30 cellular contexts compared by ENCODE assay signal in the genomic region with DNA sequence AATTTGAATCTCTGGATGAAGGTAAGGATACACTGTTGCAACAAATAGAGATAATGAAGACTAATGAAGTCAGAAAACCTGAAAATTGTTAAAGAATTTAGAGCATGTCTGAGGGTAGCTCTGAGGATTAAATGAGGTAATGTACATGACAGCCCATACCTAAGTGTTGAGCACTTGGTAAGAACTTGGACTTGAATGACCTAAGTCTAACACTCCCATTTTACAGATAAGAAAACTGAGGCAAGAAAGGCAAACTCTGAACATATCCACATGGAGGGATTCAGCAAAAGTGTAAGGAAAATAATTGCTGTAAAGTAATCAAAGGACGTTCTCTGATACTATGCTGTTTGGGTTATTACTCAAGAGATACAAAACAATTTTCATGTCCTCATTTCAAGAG. TPM values are rescaled to one million over a fixed set of nuclear protein-coding genes. Genes with fewer than 3 reads are reported as not detected.
DNase-seq lines count a peak whose midpoint lies in the region; ATAC-seq, FAIRE-seq and TF ChIP-seq lines count a peak whose summit lies in the region.
"Had no signal": no experiment of that assay in that cellular context is flagged by ENCODE, and none has a peak within 500 bp of the region (broad histone marks: within the 10 kb centered on the region; RNA-seq: fewer than 3 reads in every experiment).

No MANE protein-coding gene starts in this region.

- no peak overlapping the region for H2BK120ac ChIP-seq in mesendoderm (ENCODE audit: low read depth, low read length)

- H3K27me3 ChIP-seq in GM23248 (replicated peaks; ENCODE audit: insufficient read depth) (no peaks in the 10 kb centered on the region), K562 (ENCODE audit: control insufficient read depth in 2 of 2, insufficient read depth in 2 of 2, low read length in 2 of 2) (no peaks in the 10 kb centered on the region), right lobe of liver (peaks cover 0 to 8% of the 10 kb centered on the region in 2 donors), skeletal muscle tissue (ENCODE audit: control insufficient read depth in 3 of 3, insufficient read depth in 3 of 3, low read length in 3 of 3) (peaks cover 5 to 12% (median 6%) of the 10 kb centered on the region in 3 donors), mesendoderm (ENCODE audit: insufficient read depth, low read length, poor library complexity) (no peaks in the 10 kb centered on the region), pancreas (no peaks in the 10 kb centered on the region)
- H3K27me3 ChIP-seq: vagina had no signal

- no peak for ATAC-seq in K562
- no peak for ATAC-seq in right lobe of liver
- no peak for ATAC-seq in pancreas
- ATAC-seq: activated CD8-positive, alpha-beta T cell treated with anti-CD3 and anti-CD28 coated beads for 36 hours; activated naive CD4-positive, alpha-beta T cell treated with anti-CD3 and anti-CD28 coated beads, Interleukin-2, amount 50 U/mL, for 72 hours; stimulated activated effector memory CD8-positive, alpha-beta T cell treated with anti-CD3 and anti-CD28 coated beads, Interleukin-12 subunit alpha, Interleukin-12 subunit beta, amount 100 ng/mL, for 72 hours had no signal

- H4K8ac ChIP-seq in mesendoderm (ENCODE audit: low read depth, low read length) = no peak overlapping the region

- no peak for FAIRE-seq in K562 (lab: Jason Lieb, UNC)
- FAIRE-seq in pancreas (lab: Jason Lieb, UNC) = no peak
- FAIRE-seq: endometrium, GM12891 had no signal

- H3K4me2 ChIP-seq in GM23248 (ENCODE audit: unreplicated experiment) (no peak overlapping the region), K562 (ENCODE audit: insufficient read depth, low read length) (no peak overlapping the region), mesendoderm (ENCODE audit: low read length) (no peak overlapping the region)

- in situ Hi-C loops in GM23248 (cut with MboI) (no loop called here), K562 (cut with MboI) (no loop called here), G401 (cut with HindIII; ENCODE audit: low sequenced_read_pairs) (no loop called here)

- POLR2A ChIA-PET in K562 (lab: Yijun Ruan, JAX) = interaction anchor here (0.6 kb wide), 1 partner anchor 1517 kb away, joined by 3 read pairs; no protein-coding TSS in a partner anchor

- no peak overlapping the region for H2AFZ ChIP-seq in GM23248
- no peak overlapping the region for H2AFZ ChIP-seq in K562 (ENCODE audit: low read depth, low read length)

- no peak for TF ChIP-seq CTCF in K562 (IDR thresholded peaks at IDR 0.05 in 2 of 3, conservative IDR thresholded peaks at IDR 0.05 in 1 of 3; ENCODE audit: insufficient read depth in 2 of 3, low read depth in 1 of 3, low read length in 3 of 3)
- TF ChIP-seq CTCF in right lobe of liver (IDR thresholded peaks at IDR 0.05) = no peak
- no peak for TF ChIP-seq CTCF in pancreas (IDR thresholded peaks at IDR 0.05)

- H3K9me2 ChIP-seq in GM23248 (ENCODE audit: insufficient read depth) = no peaks in the 10 kb centered on the region

- no peak overlapping the region for H3K4ac ChIP-seq in mesendoderm (ENCODE audit: low read depth, low read length)

- TF ChIP-seq POLR2A in K562 (conservative IDR thresholded peaks at IDR 0.05) = no peak
- no peak for TF ChIP-seq POLR2A in right lobe of liver (IDR thresholded peaks at IDR 0.05)

- H3K18ac ChIP-seq in mesendoderm (ENCODE audit: low read length) = no peak overlapping the region

- H3K27ac ChIP-seq in GM23248 (no peak overlapping the region), K562 (ENCODE audit: extremely low read depth, low read depth, low read length) (no peak overlapping the region), right lobe of liver (peak overlapping the region in 1 of 3 donors; percentile 20), skeletal muscle tissue (ENCODE audit: low read depth, low read length) (no peak overlapping the region), mesendoderm (ENCODE audit: low read depth, low read length) (no peak overlapping the region), pancreas (no peak overlapping the region)
- H3K27ac ChIP-seq: C4-2B, vagina had no signal

- intact Hi-C loops in K562 (cut with micrococcal nuclease) (loop anchor here (5.0 kb wide), 1 partner anchor 54 kb away; no protein-coding TSS in a partner anchor), right lobe of liver (cut with DNase I) (no loop called here), pancreas (cut with DNase I) (no loop called here)

- H4K5ac ChIP-seq in mesendoderm (ENCODE audit: low read length) = no peak overlapping the region

- H3K79me1 ChIP-seq in mesendoderm (ENCODE audit: low read length) = no peaks in the 10 kb centered on the region

- no peak overlapping the region for H3K4me3 ChIP-seq in GM23248
- H3K4me3 ChIP-seq in K562 = no peak overlapping the region
- peak overlapping the region in 2 of 3 donors; percentile 1 to 50 for H3K4me3 ChIP-seq in right lobe of liver
- H3K4me3 ChIP-seq in skeletal muscle tissue (ENCODE audit: low read length in 3 of 3) = peak overlapping the region in 2 of 3 donors; percentile 14 to 70
- no peak overlapping the region for H3K4me3 ChIP-seq in mesendoderm (ENCODE audit: low read length)
- no peak overlapping the region for H3K4me3 ChIP-seq in pancreas

- no peaks in the 10 kb centered on the region for H3K9me3 ChIP-seq in GM23248 (ENCODE audit: low read depth)
- no peaks in the 10 kb centered on the region for H3K9me3 ChIP-seq in K562 (replicated peaks; ENCODE audit: control insufficient read depth, insufficient read depth, low read depth, low read length)
- no peaks in the 10 kb centered on the region for H3K9me3 ChIP-seq in right lobe of liver
- H3K9me3 ChIP-seq in skeletal muscle tissue (ENCODE audit: control insufficient read depth in 3 of 3, low read length in 3 of 3) = no peaks in the 10 kb centered on the region
- H3K9me3 ChIP-seq in pancreas = no peaks in the 10 kb centered on the region
- H3K9me3 ChIP-seq: vagina had no signal

- H3K9me1 ChIP-seq in K562 (ENCODE audit: control insufficient read depth, insufficient read depth, low read length) = no peaks in the 10 kb centered on the region

- H3K4me1 ChIP-seq in GM23248 (ENCODE audit: insufficient read depth) (peaks cover 22% of the 10 kb centered on the region), K562 (replicated peaks in 1 of 2; ENCODE audit: control insufficient read depth in 2 of 2, insufficient read depth in 2 of 2, low read length in 2 of 2) (peaks cover 0 to 10% of the 10 kb centered on the region in 2 experiments; a peak in 2 of 5 replicates), right lobe of liver (peaks cover 0 to 4% (median 0%) of the 10 kb centered on the region in 4 donors), skeletal muscle tissue (ENCODE audit: control insufficient read depth in 3 of 3, insufficient read depth in 3 of 3, low read length in 3 of 3) (peaks cover 1 to 5% (median 4%) of the 10 kb centered on the region in 3 donors), mesendoderm (ENCODE audit: control insufficient read depth, low read depth, low read length) (no peaks in the 10 kb centered on the region), pancreas (peaks cover 0 to 4% (median 0%) of the 10 kb centered on the region in 3 donors)

- H2BK5ac ChIP-seq in mesendoderm (ENCODE audit: low read length) = no peak overlapping the region

- H3K23ac ChIP-seq in mesendoderm (ENCODE audit: low read length) = no peak overlapping the region

- no peak for TF ChIP-seq RAD21 in K562 (CRISPR knock-in tag; conservative IDR thresholded peaks at IDR 0.05 in 1 of 2, IDR thresholded peaks at IDR 0.05 in 1 of 2)

- H3K36me3 ChIP-seq in GM23248 (ENCODE audit: low read depth) (no peaks in the 10 kb centered on the region), K562 (ENCODE audit: control insufficient read depth, insufficient read depth, low read length) (peaks cover 6% of the 10 kb centered on the region; the same call in 1 of the 3 replicates), right lobe of liver (no peaks in the 10 kb centered on the region), skeletal muscle tissue (ENCODE audit: control insufficient read depth in 3 of 3, insufficient read depth in 3 of 3, low read length in 3 of 3) (no peaks in the 10 kb centered on the region), mesendoderm (ENCODE audit: control insufficient read depth, insufficient read depth, low read length) (no peaks in the 10 kb centered on the region), pancreas (no peaks in the 10 kb centered on the region)
- H3K36me3 ChIP-seq: vagina had no signal

- peaks cover 7% of the 10 kb centered on the region; the same call in 1 of the 2 replicates for H3F3A ChIP-seq in GM23248 (ENCODE audit: insufficient read depth)

- 89 to 100% methylated on average over 1 of the region's 1 CpG for WGBS in GM23248 (ENCODE audit: low coverage in 1 of 2, low lambda C conversion rate in 2 of 2, missing lambda C conversion rate in 2 of 2), 2 experiments
- WGBS in K562 (ENCODE audit: insufficient coverage, low coverage, missing lambda C conversion rate) = 67% methylated on average over 1 of the region's 1 CpG
- WGBS in right lobe of liver (ENCODE audit: insufficient coverage, low coverage, low lambda C conversion rate, missing lambda C conversion rate) = 11% methylated on average over 1 of the region's 1 CpG
- no CpG with 5 or more reads among the region's 1 CpG for WGBS in mesendoderm (ENCODE audit: extremely low coverage, insufficient coverage, low lambda C conversion rate)
- 55 to 69% methylated on average over 1 of the region's 1 CpG for WGBS in pancreas, 2 donors

- no peak overlapping the region for H2BK15ac ChIP-seq in mesendoderm (replicated peaks; ENCODE audit: low read depth)

- no peaks in the 10 kb centered on the region for H3K79me2 ChIP-seq in GM23248 (ENCODE audit: insufficient read depth)
- H3K79me2 ChIP-seq in K562 (ENCODE audit: control insufficient read depth, insufficient read depth, low read length) = no peaks in the 10 kb centered on the region
- no peaks in the 10 kb centered on the region for H3K79me2 ChIP-seq in mesendoderm (ENCODE audit: control insufficient read depth, insufficient read depth, low read length)

- CTCF ChIA-PET in K562 (lab: Yijun Ruan, JAX; ENCODE audit: low intra/inter-chr PET ratio) = interaction anchor here (0.6 kb wide), 1 partner anchor 38 kb away, joined by 3 read pairs; no protein-coding TSS in a partner anchor

- DNase-seq in GM23248 (peak; percentile 14), K562 (ENCODE audit: extremely low read depth in 1 of 4, low spot score in 3 of 4) (no peak), right lobe of liver (no peak), NCI-H446 treated with DMSO at 0.1 percent for 48 hours (lab: John Stamatoyannopoulos, UW) (no peak), mesendoderm (no peak), G401 (ENCODE audit: low spot score) (no peak), pancreas (no peak)
- DNase-seq: activated CD4-positive, CD25-positive, alpha-beta regulatory T cell treated with anti-CD3 and anti-CD28 coated beads, Interleukin-2, amount 50 U/mL, for 72 hours; activated CD8-positive, alpha-beta T cell treated with anti-CD3 and anti-CD28 coated beads for 36 hours; aorta; caudate nucleus; dermis blood vessel endothelial cell; glutamatergic neuron; Kasumi-1; kidney glomerular epithelial cell; mesenchymal stem cell; MV-4-11; NCI-H146; NCI-H2107; stimulated activated CD4-positive, alpha-beta T cell treated with anti-CD3 and anti-CD28 coated beads, Interleukin-4, amount 100 ng/mL, for 24 hours; T-helper 2 cell had no signal

- H4K20me1 ChIP-seq in GM23248 (ENCODE audit: insufficient read depth) = no peaks in the 10 kb centered on the region
- no peaks in the 10 kb centered on the region for H4K20me1 ChIP-seq in K562 (replicated peaks; ENCODE audit: control insufficient read depth, insufficient read depth, low read length)

- H3K56ac ChIP-seq in mesendoderm (ENCODE audit: low read length) = no peak overlapping the region

- H3K9ac ChIP-seq in GM23248 (no peak overlapping the region), K562 (ENCODE audit: insufficient read depth in 1 of 2, low read depth in 2 of 2, low read length in 2 of 2) (no peak overlapping the region), skeletal muscle tissue (ENCODE audit: low read depth in 1 of 3, low read length in 3 of 3) (peak overlapping the region in 1 of 3 donors; percentile 34), mesendoderm (ENCODE audit: low read length) (no peak overlapping the region)

- H2AK5ac ChIP-seq in mesendoderm (ENCODE audit: low read length) = no peak overlapping the region

- no peak for TF ChIP-seq EP300 in K562 (IDR thresholded peaks at IDR 0.05; ENCODE audit: low read length)

- no TSS peak for BruUV-seq in K562 (replicated peaks; lab: Mats Ljungman, UMichigan)

RNA-seq across cellular contexts. Expression of a gene that starts 29.0 kb away (rescaled TPM):
- 3.9 and 4.4 TPM in 2 replicates for total RNA-seq in GM23248 (2014; rRNA removed; shearing (Covaris generic))
- polyA plus RNA-seq in GM23248 (2016; fragmentation: Nextera tagmentation; extraction: Ambion mirVana) (3.8 and 5.1 TPM in 2 replicates), K562 (2011; rRNA removed) (1.5 and 1.6 TPM in 2 replicates), K562 (2014; fragmentation: Illumina TruSeq; extraction: Trizol) (3.1 and 3.3 TPM in 2 replicates), K562 (2014; fragmentation: Nextera tagmentation; extraction: Ambion mirVana) (under 1 TPM; 0.46 to 0.59 TPM), K562 (2014; rRNA removed) (3.1 and 4.0 TPM in 2 replicates), pancreas (1 to 10 TPM; 2.2 to 5.1 TPM)
- 9.2 and 18.5 TPM in 2 replicates for total RNA-seq in K562 (2011; cell fraction: chromatin; rRNA removed; ENCODE audit: low replicate concordance)
- 6.3 and 6.6 TPM in 2 replicates for total RNA-seq in K562 (2011; cell fraction: nucleolus; rRNA removed)
- total RNA-seq in K562 (2011; cell fraction: nucleoplasm; rRNA removed) = 8.2 and 9.1 TPM in 2 replicates
- total RNA-seq in K562 (2014; rRNA removed) (2.1 and 2.4 TPM in 2 replicates), K562 (2014; rRNA removed; fragmentation: Illumina TruSeq; extraction: Trizol) (3.8 and 4.5 TPM in 2 replicates), K562 (2015; rRNA removed; fragmentation: Illumina TruSeq; extraction: Trizol) (5.9 and 6.2 TPM in 2 replicates), K562 (2021) (4.2 and 4.8 TPM in 2 replicates), right lobe of liver (10 to 100 TPM; 12.7 to 35.9 (median 16.9) TPM), skeletal muscle tissue (19.3 TPM), pancreas (1 to 10 TPM; 2.9 to 5.5 (median 4.4) TPM)
- 0.49 and 0.72 TPM in 2 replicates for polyA plus RNA-seq in K562 (2011; cell fraction: cytosol; rRNA removed)
- 2.5 and 2.9 TPM in 2 replicates for polyA plus RNA-seq in K562 (2011; cell fraction: nucleus; rRNA removed)
- polyA plus RNA-seq in K562 (2012) = 6.6 and 8.6 TPM in 2 replicates
- 3.5 and 5.0 TPM in 2 replicates for polyA minus RNA-seq in K562 (2011; rRNA and poly(A)+ RNA removed)
- 0.64 and 0.76 TPM in 2 replicates for polyA minus RNA-seq in K562 (2011; cell fraction: cytosol; rRNA and poly(A)+ RNA removed)
- polyA minus RNA-seq in K562 (2011; cell fraction: nucleus; rRNA and poly(A)+ RNA removed) = 2.4 and 4.9 TPM in 2 replicates
- polyA plus RNA-seq in mesendoderm (2013, experiment 1 of 2) = 0.18 TPM
- polyA plus RNA-seq in mesendoderm (2013, experiment 2 of 2) = 0.21 TPM
- not detected in 2 replicates for total RNA-seq in G401 (2014; rRNA removed; shearing (Covaris generic))
- total RNA-seq: activated CD8-positive, alpha-beta T cell treated with anti-CD3 and anti-CD28 coated beads for 36 hours; activated naive CD4-positive, alpha-beta T cell treated with anti-CD3 and anti-CD28 coated beads, Interleukin-2, amount 50 U/mL, for 72 hours; activated T-helper 2 cell treated with anti-CD3 and anti-CD28 coated beads, Interferon-gamma antibody, Interleukin-2, Interleukin-4, amounts not matched to agents 10 μg/mL and 5 μg/mL and 100 μg/mL, durations not matched to agents 14 hours and 24 hours and 36 hours; OCI-LY7 had no signal

Comparison
In these comparisons a context has a peak if more than half of its experiments do, and no peak if none do; other contexts are left out.
1. H3K4me3 ChIP-seq: peak in right lobe of liver (2 of 3) and skeletal muscle tissue (2 of 3); none in GM23248 (single experiment), K562 (single experiment), mesendoderm (single experiment) and pancreas (0 of 4).